ENCODE assay signal across 18 cellular contexts in genomic region chr3:129173725-129174124, GRCh38. TPM values are rescaled to one million over a fixed set of nuclear protein-coding genes. Genes with fewer than 3 reads are reported as not detected.
DNase-seq lines count a peak whose midpoint lies in the region; ATAC-seq and TF ChIP-seq lines count a peak whose summit lies in the region.
"Had no signal": no experiment of that assay in that cellular context is flagged by ENCODE, and none has a peak within 500 bp of the region (broad histone marks: within the 10 kb centered on the region; RNA-seq: fewer than 3 reads in every experiment).

No MANE protein-coding gene starts in this region.

- no peak for DNase-seq in cardiac muscle cell (ENCODE audit: low read depth in 1 of 2, low spot score in 1 of 2)
- no peak for DNase-seq in cardiac septum (ENCODE audit: low spot score)
- DNase-seq in activated CD8-positive, alpha-beta T cell treated with anti-CD3 and anti-CD28 coated beads for 36 hours, result no peak
- DNase-seq in left lobe of liver (ENCODE audit: low spot score), result no peak
- no peak for DNase-seq in stimulated activated effector memory CD8-positive, alpha-beta T cell treated with anti-CD3 and anti-CD28 coated beads, Interleukin-12 subunit alpha, Interleukin-12 subunit beta, amount 100 ng/mL, for 72 hours (ENCODE audit: low spot score in 2 of 2)
- no peak for DNase-seq in NCI-H1930 (lab: John Stamatoyannopoulos, UW)
- DNase-seq in KBM-7, result no peak
- DNase-seq in AG08395 (ENCODE audit: low spot score), result no peak
- DNase-seq: activated CD4-positive, CD25-positive, alpha-beta regulatory T cell; aorta; dermis blood vessel endothelial cell; islet precursor cell; NCI-H1092 treated with DMSO at 0.1 percent for 48 hours; occipital lobe; stimulated activated naive B cell treated with anti-CD40 and anti-IgM and Interleukin-4, amounts not matched to agents 10 μg/mL and 1 μg/mL and 100 μg/mL, for 72 hours; T-helper 1 cell had no signal

- H3K27ac ChIP-seq in cardiac muscle cell, result peak overlapping the region; percentile 69
- H3K27ac ChIP-seq: RWPE1 had no signal

- CTCF ChIA-PET in activated CD8-positive, alpha-beta T cell treated with anti-CD3 and anti-CD28 coated beads for 36 hours (lab: Charles Lee), result no interaction called here

- no peak overlapping the region for H3K4me3 Mint-ChIP-seq in activated CD8-positive, alpha-beta T cell treated with anti-CD3 and anti-CD28 coated beads for 36 hours
- peak overlapping the region; percentile 17 for H3K4me3 Mint-ChIP-seq in stimulated activated effector memory CD8-positive, alpha-beta T cell treated with anti-CD3 and anti-CD28 coated beads, Interleukin-12 subunit alpha, Interleukin-12 subunit beta, amount 100 ng/mL, for 72 hours
- H3K4me3 Mint-ChIP-seq: stimulated activated naive B cell treated with anti-CD40 and anti-IgM and Interleukin-4, amounts not matched to agents 10 μg/mL and 1 μg/mL and 100 μg/mL, for 72 hours had no signal

- H3K27me3 Mint-ChIP-seq in activated CD8-positive, alpha-beta T cell treated with anti-CD3 and anti-CD28 coated beads for 36 hours, result no peaks in the 10 kb centered on the region
- H3K27me3 Mint-ChIP-seq: stimulated activated naive B cell treated with anti-CD40 and anti-IgM and Interleukin-4, amounts not matched to agents 10 μg/mL and 1 μg/mL and 100 μg/mL, for 72 hours had no signal

- H3K4me1 ChIP-seq in cardiac muscle cell (ENCODE audit: low read depth), result peaks cover 10% of the 10 kb centered on the region

- H3K36me3 Mint-ChIP-seq in activated CD8-positive, alpha-beta T cell treated with anti-CD3 and anti-CD28 coated beads for 36 hours (ENCODE audit: low read depth), result peaks cover 81% of the 10 kb centered on the region
- H3K36me3 Mint-ChIP-seq in stimulated activated effector memory CD8-positive, alpha-beta T cell treated with anti-CD3 and anti-CD28 coated beads, Interleukin-12 subunit alpha, Interleukin-12 subunit beta, amount 100 ng/mL, for 72 hours, result peaks cover 100% of the 10 kb centered on the region

- no peaks in the 10 kb centered on the region for H3K27me3 ChIP-seq in cardiac muscle cell
- H3K27me3 ChIP-seq: esophagus muscularis mucosa had no signal

- TF ChIP-seq CTCF in cardiac muscle cell (IDR thresholded peaks at IDR 0.05; ENCODE audit: low read depth, low read length), result no peak
- TF ChIP-seq CTCF in activated CD8-positive, alpha-beta T cell treated with anti-CD3 and anti-CD28 coated beads for 36 hours (IDR thresholded peaks at IDR 0.05), result no peak

- H3K9me3 Mint-ChIP-seq in activated CD8-positive, alpha-beta T cell treated with anti-CD3 and anti-CD28 coated beads for 36 hours, result no peaks in the 10 kb centered on the region
- no peaks in the 10 kb centered on the region for H3K9me3 Mint-ChIP-seq in stimulated activated effector memory CD8-positive, alpha-beta T cell treated with anti-CD3 and anti-CD28 coated beads, Interleukin-12 subunit alpha, Interleukin-12 subunit beta, amount 100 ng/mL, for 72 hours
- H3K9me3 Mint-ChIP-seq: stimulated activated naive B cell treated with anti-CD40 and anti-IgM and Interleukin-4, amounts not matched to agents 10 μg/mL and 1 μg/mL and 100 μg/mL, for 72 hours had no signal

- no peaks in the 10 kb centered on the region for H3K9me3 ChIP-seq in cardiac muscle cell (ENCODE audit: low read depth)
- H3K9me3 ChIP-seq: esophagus muscularis mucosa had no signal

- peak overlapping the region; percentile 61 for H3K27ac Mint-ChIP-seq in activated CD8-positive, alpha-beta T cell treated with anti-CD3 and anti-CD28 coated beads for 36 hours
- peak overlapping the region; percentile 58 for H3K27ac Mint-ChIP-seq in stimulated activated effector memory CD8-positive, alpha-beta T cell treated with anti-CD3 and anti-CD28 coated beads, Interleukin-12 subunit alpha, Interleukin-12 subunit beta, amount 100 ng/mL, for 72 hours

- ATAC-seq in activated CD8-positive, alpha-beta T cell treated with anti-CD3 and anti-CD28 coated beads for 36 hours, result no peak
- ATAC-seq in left lobe of liver, result peak; percentile 73
- ATAC-seq in stimulated activated effector memory CD8-positive, alpha-beta T cell treated with anti-CD3 and anti-CD28 coated beads, Interleukin-12 subunit alpha, Interleukin-12 subunit beta, amount 100 ng/mL, for 72 hours, result no peak
- ATAC-seq: stimulated activated naive B cell treated with anti-CD40 and anti-IgM and Interleukin-4, amounts not matched to agents 10 μg/mL and 1 μg/mL and 100 μg/mL, for 72 hours had no signal

- no peak overlapping the region for H3K4me3 ChIP-seq in cardiac muscle cell

- H3K36me3 ChIP-seq in cardiac muscle cell, result peaks cover 34% of the 10 kb centered on the region

- in situ Hi-C loops in KBM-7 (cut with MboI; ENCODE audit: low pct_unique_long_range_greater_than_20kb, low sequenced_read_pairs), result no loop called here

- POLR2A ChIA-PET in activated CD8-positive, alpha-beta T cell treated with anti-CD3 and anti-CD28 coated beads for 36 hours (lab: Charles Lee), result interaction anchor here (0.7 to 1.1 kb wide), 2 partner anchors 10 to 65 kb away, joined by 3 to 5 read pairs; no protein-coding TSS in a partner anchor

- intact Hi-C loops in cardiac septum (cut with DNase I), result no loop called here
- intact Hi-C loops in activated CD8-positive, alpha-beta T cell treated with anti-CD3 and anti-CD28 coated beads for 36 hours (cut with micrococcal nuclease), result no loop called here

- H3K4me1 Mint-ChIP-seq in activated CD8-positive, alpha-beta T cell treated with anti-CD3 and anti-CD28 coated beads for 36 hours (ENCODE audit: low read depth), result peaks cover 61% of the 10 kb centered on the region
- H3K4me1 Mint-ChIP-seq in stimulated activated effector memory CD8-positive, alpha-beta T cell treated with anti-CD3 and anti-CD28 coated beads, Interleukin-12 subunit alpha, Interleukin-12 subunit beta, amount 100 ng/mL, for 72 hours, result peaks cover 54% of the 10 kb centered on the region

RNA-seq across cellular contexts. Expression of gene CNBP, which starts 10.0 kb away (rescaled TPM):
- 285 and 377 TPM in 2 replicates for total RNA-seq in cardiac muscle cell
- 448 and 619 TPM in 2 replicates for polyA plus RNA-seq in cardiac muscle cell
- total RNA-seq in cardiac septum, result 458 TPM
- 100 to 1,000 TPM; 453 to 454 TPM for total RNA-seq in activated CD8-positive, alpha-beta T cell treated with anti-CD3 and anti-CD28 coated beads for 36 hours
- total RNA-seq in left lobe of liver, result 205 TPM

RNA-seq across cellular contexts. Expression of gene ISY1, which starts 12.9 kb away (rescaled TPM):
- total RNA-seq in cardiac muscle cell (17.5 and 20.1 TPM in 2 replicates), cardiac septum (23.9 TPM), left lobe of liver (8.5 TPM)
- polyA plus RNA-seq in cardiac muscle cell, result 44.7 and 51.9 TPM in 2 replicates
- 10 to 100 TPM; 66.7 to 68.5 TPM for total RNA-seq in activated CD8-positive, alpha-beta T cell treated with anti-CD3 and anti-CD28 coated beads for 36 hours

RNA-seq across cellular contexts. Expression of gene RAB43, which starts 52.1 kb away (rescaled TPM):
- total RNA-seq in cardiac muscle cell (8.5 and 14.3 TPM in 2 replicates), cardiac septum (3.4 TPM), left lobe of liver (38.1 TPM)
- polyA plus RNA-seq in cardiac muscle cell, result 11.1 and 11.4 TPM in 2 replicates
- total RNA-seq in activated CD8-positive, alpha-beta T cell treated with anti-CD3 and anti-CD28 coated beads for 36 hours, result 10 to 100 TPM; 41.6 to 44.1 TPM
